ENCODE assay signal across 19 cellular contexts in genomic region chr7:90383422-90383821, GRCh38. TPM values are rescaled to one million over a fixed set of nuclear protein-coding genes. Genes with fewer than 3 reads are reported as not detected.
DNase-seq lines count a peak whose midpoint lies in the region; ATAC-seq and TF ChIP-seq lines count a peak whose summit lies in the region.
"Had no signal": no experiment of that assay in that cellular context is flagged by ENCODE, and none has a peak within 500 bp of the region (broad histone marks: within the 10 kb centered on the region; RNA-seq: fewer than 3 reads in every experiment).

No MANE protein-coding gene starts in this region.

- in situ Hi-C loops in G401 (cut with HindIII; ENCODE audit: low sequenced_read_pairs): no loop called here

- no peaks in the 10 kb centered on the region for H3K27me3 ChIP-seq in osteoblast (ENCODE audit: insufficient read depth, low read length)
- H3K27me3 ChIP-seq: vagina had no signal

- H3K4me1 ChIP-seq in osteoblast (ENCODE audit: insufficient read depth, low read length): peaks cover 35% of the 10 kb centered on the region
- H3K4me1 ChIP-seq: HAP-1, parathyroid adenoma, vagina had no signal

- no peak for ATAC-seq in GM21447 (IDR thresholded peaks at IDR 0.05; ENCODE audit: unreplicated experiment)
- ATAC-seq: GM12878, left cardiac atrium, T-cell had no signal

- H2AFZ ChIP-seq in osteoblast (ENCODE audit: low read length): no peak overlapping the region
- H2AFZ ChIP-seq: parathyroid adenoma had no signal

- peak overlapping the region; percentile 80 for H3K4me2 ChIP-seq in osteoblast (ENCODE audit: insufficient read depth, low read length)

- TF ChIP-seq CTCF in epithelial cell of esophagus (IDR thresholded peaks at IDR 0.05; ENCODE audit: insufficient read depth, low read depth, low read length, missing control alignments) (no peak), osteoblast (IDR thresholded peaks at IDR 0.05; ENCODE audit: extremely low read depth, low read depth, low read length) (no peak)

- H3K79me2 ChIP-seq in osteoblast (ENCODE audit: insufficient read depth, low read length): no peaks in the 10 kb centered on the region
- H3K79me2 ChIP-seq: parathyroid adenoma had no signal

- no peaks in the 10 kb centered on the region for H3K9me3 ChIP-seq in osteoblast (ENCODE audit: low read depth, low read length)
- H3K9me3 ChIP-seq: HAP-1, vagina had no signal

- DNase-seq in GM03348 (ENCODE audit: low spot score) (peak; percentile 16), RPMI7951 (ENCODE audit: low read depth) (peak; percentile 39), epithelial cell of esophagus (ENCODE audit: low read depth) (peak; percentile 74), osteoblast (ENCODE audit: insufficient read length, low spot score, missing footprints) (no peak), putamen (ENCODE audit: low spot score) (no peak), dedifferentiated amniotic fluid mesenchymal stem cell (ENCODE audit: extremely low spot score) (no peak), G401 (ENCODE audit: low spot score) (no peak)
- DNase-seq: activated CD8-positive, alpha-beta memory T cell treated with anti-CD3 and anti-CD28 coated beads for 24 hours; DMS79 treated with DMSO at 0.1 percent for 48 hours; KG1; left cardiac atrium; NCI-H1436 treated with DMSO at 0.1 percent for 48 hours; T-cell had no signal

- H3K4me3 ChIP-seq in epithelial cell of esophagus (ENCODE audit: low read length) (no peak overlapping the region), osteoblast (ENCODE audit: insufficient read depth, low read length) (no peak overlapping the region)
- H3K4me3 ChIP-seq: GM12878, HAP-1, vagina had no signal

- no peaks in the 10 kb centered on the region for H4K20me1 ChIP-seq in osteoblast (ENCODE audit: insufficient read depth, low read length)

- peaks cover 38% of the 10 kb centered on the region for H3K36me3 ChIP-seq in osteoblast (ENCODE audit: insufficient read depth, low read length)

- H3K27ac ChIP-seq in osteoblast (ENCODE audit: low read depth, low read length): peak overlapping the region; percentile 86
- H3K27ac ChIP-seq: C4-2B, parathyroid adenoma, vagina had no signal

RNA-seq across cellular contexts. Expression of gene CLDN12, which starts 19.8 kb away (rescaled TPM):
- 36.2 and 48.9 TPM in 2 replicates for total RNA-seq in RPMI7951 (2014; rRNA removed; shearing (Covaris generic))
- 35.9 and 39.8 TPM in 2 replicates for total RNA-seq in osteoblast
- total RNA-seq in G401 (2014; rRNA removed; shearing (Covaris generic)): 20.1 and 22.8 TPM in 2 replicates

RNA-seq across cellular contexts. Expression of gene GTPBP10, which starts 36.9 kb away (rescaled TPM):
- 27.5 and 28.1 TPM in 2 replicates for total RNA-seq in RPMI7951 (2014; rRNA removed; shearing (Covaris generic))
- total RNA-seq in osteoblast: 21.0 and 21.5 TPM in 2 replicates
- total RNA-seq in G401 (2014; rRNA removed; shearing (Covaris generic)): 9.0 and 15.0 TPM in 2 replicates

Comparison
In these comparisons a context has a peak if more than half of its experiments do, and no peak if none do; other contexts are left out.
1. DNase-seq: peak in GM03348 (single experiment), RPMI7951 (single experiment) and epithelial cell of esophagus (single experiment); none in osteoblast (single experiment), putamen (single experiment), dedifferentiated amniotic fluid mesenchymal stem cell (single experiment) and G401 (single experiment).